In the genomic region with DNA sequence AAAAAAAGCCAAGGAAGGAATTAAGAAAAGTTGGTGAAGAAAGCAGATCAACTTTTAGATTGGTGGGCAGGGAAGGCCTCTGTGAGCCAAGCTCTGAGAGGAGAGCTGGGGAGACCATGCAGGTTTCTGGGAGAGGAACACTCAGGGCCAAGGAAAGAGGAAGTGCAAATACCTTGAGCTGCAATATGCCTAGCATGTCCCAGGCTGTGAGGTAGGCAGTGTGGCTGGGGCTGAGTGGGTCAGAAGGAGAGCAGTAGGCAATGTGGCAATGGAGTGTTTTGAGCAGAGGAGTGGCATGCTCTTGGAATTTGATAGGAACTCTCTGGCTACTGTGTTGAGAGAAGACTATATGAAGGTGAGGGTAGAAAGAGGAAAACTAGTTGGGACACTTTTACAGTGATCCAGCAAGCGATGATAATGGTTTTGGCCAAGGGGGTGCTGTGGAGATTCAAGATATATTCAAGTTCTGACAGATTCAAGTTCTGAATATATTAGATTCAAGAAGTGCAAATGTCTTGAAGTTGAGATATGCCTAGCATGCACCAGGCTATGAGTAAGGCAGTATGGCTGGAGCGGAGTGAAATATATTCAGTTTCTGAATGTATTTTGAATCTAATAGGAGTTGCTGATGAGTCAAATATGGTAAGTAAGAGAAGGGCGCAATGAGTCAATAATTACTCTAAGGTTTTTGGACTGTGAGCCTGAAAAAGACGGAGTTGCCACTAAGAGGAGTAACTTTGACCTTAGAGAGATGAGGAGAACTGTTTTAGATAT, we compare ENCODE assay signal across 2 cellular contexts.
A peak's percentile ranks its signal among the peaks of the same experiment; 100 is the strongest.
TF ChIP-seq lines count a peak whose summit lies in the region.

No MANE protein-coding gene starts in this region.

TF ChIP-seq in IMR-90, 13 proteins besides CTCF, POLR2A, EP300 and RAD21:
- TF ChIP-seq USF2 (IDR thresholded peaks at IDR 0.05; ENCODE audit: low read depth, low read length) (no peak), MAZ (IDR thresholded peaks at IDR 0.05; ENCODE audit: borderline replicate concordance, low read depth, low read length) (no peak), SMC3 (IDR thresholded peaks at IDR 0.05; ENCODE audit: low read depth, low read length) (no peak), FOS (IDR thresholded peaks at IDR 0.05; ENCODE audit: low read depth, low read length) (no peak), RFX5 (IDR thresholded peaks at IDR 0.05; ENCODE audit: low read depth, low read length) (no peak)

TF ChIP-seq in K562, 482 proteins besides CTCF, POLR2A, EP300 and RAD21:
- TF ChIP-seq SPI1 (IDR thresholded peaks at IDR 0.05; ENCODE audit: borderline replicate concordance, low read depth, low read length) (peak; percentile 96), HNRNPK (IDR thresholded peaks at IDR 0.05; ENCODE audit: low read depth, low read length, poor library complexity, severe bottlenecking) (no peak)
- TF ChIP-seq, protein P1, sequence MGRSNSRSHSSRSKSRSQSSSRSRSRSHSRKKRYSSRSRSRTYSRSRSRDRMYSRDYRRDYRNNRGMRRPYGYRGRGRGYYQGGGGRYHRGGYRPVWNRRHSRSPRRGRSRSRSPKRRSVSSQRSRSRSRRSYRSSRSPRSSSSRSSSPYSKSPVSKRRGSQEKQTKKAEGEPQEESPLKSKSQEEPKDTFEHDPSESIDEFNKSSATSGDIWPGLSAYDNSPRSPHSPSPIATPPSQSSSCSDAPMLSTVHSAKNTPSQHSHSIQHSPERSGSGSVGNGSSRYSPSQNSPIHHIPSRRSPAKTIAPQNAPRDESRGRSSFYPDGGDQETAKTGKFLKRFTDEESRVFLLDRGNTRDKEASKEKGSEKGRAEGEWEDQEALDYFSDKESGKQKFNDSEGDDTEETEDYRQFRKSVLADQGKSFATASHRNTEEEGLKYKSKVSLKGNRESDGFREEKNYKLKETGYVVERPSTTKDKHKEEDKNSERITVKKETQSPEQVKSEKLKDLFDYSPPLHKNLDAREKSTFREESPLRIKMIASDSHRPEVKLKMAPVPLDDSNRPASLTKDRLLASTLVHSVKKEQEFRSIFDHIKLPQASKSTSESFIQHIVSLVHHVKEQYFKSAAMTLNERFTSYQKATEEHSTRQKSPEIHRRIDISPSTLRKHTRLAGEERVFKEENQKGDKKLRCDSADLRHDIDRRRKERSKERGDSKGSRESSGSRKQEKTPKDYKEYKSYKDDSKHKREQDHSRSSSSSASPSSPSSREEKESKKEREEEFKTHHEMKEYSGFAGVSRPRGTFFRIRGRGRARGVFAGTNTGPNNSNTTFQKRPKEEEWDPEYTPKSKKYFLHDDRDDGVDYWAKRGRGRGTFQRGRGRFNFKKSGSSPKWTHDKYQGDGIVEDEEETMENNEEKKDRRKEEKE (IDR thresholded peaks at IDR 0.05; ENCODE audit: borderline replicate concordance in 1 of 2, control insufficient read depth in 1 of 2, low read depth in 2 of 2, low read length in 1 of 2) = no peak
